Comparison of ENCODE assay signal across 8 cellular contexts in the genomic region with DNA sequence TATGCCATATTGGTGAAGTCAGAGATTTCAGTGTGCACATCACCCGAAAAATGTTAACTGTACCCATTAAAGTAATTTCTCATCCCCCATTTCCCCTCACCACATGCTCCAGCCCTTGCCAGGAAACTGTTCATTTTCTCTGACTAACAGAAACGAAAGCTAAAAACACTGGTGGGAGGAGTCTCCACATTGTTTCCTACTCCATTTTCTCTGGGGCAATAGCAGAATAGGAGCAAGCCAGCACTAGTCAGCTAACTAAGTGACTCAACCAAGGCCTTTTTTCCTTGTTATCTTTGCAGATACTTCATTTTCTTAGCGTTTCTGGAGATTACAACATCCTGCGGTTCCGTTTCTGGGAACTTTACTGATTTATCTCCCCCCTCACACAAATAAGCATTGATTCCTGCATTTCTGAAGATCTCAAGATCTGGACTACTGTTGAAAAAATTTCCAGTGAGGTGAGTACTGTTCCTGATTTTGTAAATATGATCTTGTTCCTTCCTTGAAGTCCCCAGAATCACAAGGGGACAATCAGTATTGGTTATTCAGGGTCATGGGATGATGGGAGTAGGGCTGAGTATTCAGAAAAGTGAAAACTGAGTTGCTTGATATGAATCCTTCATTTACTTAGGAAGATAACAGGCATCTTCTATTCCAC. TPM values are rescaled to one million over a fixed set of nuclear protein-coding genes. Genes with fewer than 3 reads are reported as not detected.
A peak's percentile ranks its signal among the peaks of the same experiment; 100 is the strongest.
DNase-seq lines count a peak whose midpoint lies in the region; ATAC-seq and TF ChIP-seq lines count a peak whose summit lies in the region.

A gene (plus strand): TSS at position 204 of the 658 bp plus-strand sequence. CDS start 4,774 bp downstream, outside the sequence.

- peak within 1 kb of the TSS; percentile 9; the same call in 1 of the 2 replicates for H3K9ac ChIP-seq in HUES64 (ENCODE audit: low read depth, low read length)

- H3K4me1 ChIP-seq in HUES64 (ENCODE audit: insufficient read depth, low read length), result peaks cover 46% of the 10 kb centered on the region

- no peaks in the 10 kb centered on the region; the same call in 1 of the 2 replicates for H3K36me3 ChIP-seq in HUES64 (ENCODE audit: insufficient read depth, low read length)

- H3K4me3 ChIP-seq in HUES64 (ENCODE audit: low read length) (peak within 1 kb of the TSS; percentile 34; the same call in 1 of the 2 replicates), choroid plexus epithelial cell (ENCODE audit: low read depth, low read length) (peak within 1 kb of the TSS; percentile 56), lower leg skin (ENCODE audit: low read depth, poor library complexity, severe bottlenecking) (peak within 1 kb of the TSS; percentile 23)

- H3K27me3 ChIP-seq in HUES64 (ENCODE audit: insufficient read depth, low read length), result peaks cover 6% of the 10 kb centered on the region; the same call in 1 of the 2 replicates

- H3K9me3 ChIP-seq in HUES64 (ENCODE audit: insufficient read depth, low read depth, low read length), result no peaks in the 10 kb centered on the region

- TF ChIP-seq POLR2A in lower leg skin (IDR thresholded peaks at IDR 0.05), result no peak

- intact Hi-C loops in lower leg skin (cut with DNase I; ENCODE audit: low total_unique reads), result no loop called here

- TF ChIP-seq CTCF in choroid plexus epithelial cell (conservative IDR thresholded peaks at IDR 0.05; ENCODE audit: low read depth, low read length) (no peak), lower leg skin (IDR thresholded peaks at IDR 0.05) (no peak)

- DNase-seq in EH (ENCODE audit: low read depth) (peak; percentile 96), T1000 (lab: John Stamatoyannopoulos, UW) (peak; percentile 24), choroid plexus epithelial cell (ENCODE audit: low read depth) (peak; percentile 95), lower leg skin (ENCODE audit: low spot score in 2 of 2) (peak in 1 of 2 donors; percentile 85), NCI-H345 (lab: John Stamatoyannopoulos, UW) (no peak)
- peak; percentile 22 to 26 for DNase-seq in stimulated activated CD8-positive, alpha-beta memory T cell treated with anti-CD3 and anti-CD28 coated beads, Interleukin-4, amount 100 ng/mL, for 1 hour (ENCODE audit: low read depth in 2 of 2, low spot score in 1 of 2)

- no peak within 1 kb of the TSS for H3K27ac ChIP-seq in HUES64 (ENCODE audit: low read depth, low read length)

- peak; percentile 48 for ATAC-seq in GM21367 (IDR thresholded peaks at IDR 0.05; ENCODE audit: unreplicated experiment)

- 75% methylated on average over 5 of the region's 5 CpGs for WGBS in HUES64
- 0% methylated on average over 5 of the region's 5 CpGs for WGBS in lower leg skin, 2 donors

RNA-seq across cellular contexts. Expression of the gene that starts here (rescaled TPM):
- 6.3 TPM for polyA plus RNA-seq in HUES64 (2013, experiment 1 of 2)
- polyA plus RNA-seq in HUES64 (2013, experiment 2 of 2), result 10.4 TPM
- 10 to 100 TPM; 47.0 to 72.0 (median 50.8) TPM for total RNA-seq in lower leg skin
